In genomic region chr18:59657012-59657411, GRCh38 we compare ENCODE assay signal across 24 cellular contexts. TPM values are rescaled to one million over a fixed set of nuclear protein-coding genes. Genes with fewer than 3 reads are reported as not detected.
DNase-seq lines count a peak whose midpoint lies in the region; ATAC-seq, FAIRE-seq and TF ChIP-seq lines count a peak whose summit lies in the region.
"Had no signal": no experiment of that assay in that cellular context is flagged by ENCODE, and none has a peak within 500 bp of the region (broad histone marks: within the 10 kb centered on the region; RNA-seq: fewer than 3 reads in every experiment).

No MANE protein-coding gene starts in this region.

- intact Hi-C loops in GM12878 (cut with micrococcal nuclease; ENCODE audit: unreplicated experiment) (no loop called here), thyroid gland (cut with DNase I) (no loop called here)
- intact Hi-C loops in CD4-positive, alpha-beta memory T cell (cut with micrococcal nuclease): no loop called here

- in situ Hi-C loops in GM12878 (cut with MboI): no loop called here

- H3K27me3 Mint-ChIP-seq in CD4-positive, alpha-beta memory T cell: peaks cover 1 to 2% of the 10 kb centered on the region in 2 donors

- DNase-seq in GM12878 (ENCODE audit: low read depth, low spot score) (no peak), thyroid gland (no peak)
- DNase-seq in CD4-positive, alpha-beta memory T cell: no peak
- DNase-seq: BE2C; Caco-2; CD4-positive, CD25-positive, alpha-beta regulatory T cell; KG1; NCI-H1105 treated with DMSO at 0.1 percent for 48 hours; NCI-H1694; NCI-H748 treated with DMSO at 0.1 percent for 48 hours; SHP77 had no signal

- TF ChIP-seq CTCF in GM12878 (IDR thresholded peaks at IDR 0.05 in 2 of 3, conservative IDR thresholded peaks at IDR 0.05 in 1 of 3; ENCODE audit: control insufficient read depth in 2 of 3, extremely low read depth in 1 of 3, insufficient read depth in 1 of 3, low read depth in 3 of 3, low read length in 3 of 3) (no peak), thyroid gland (IDR thresholded peaks at IDR 0.05) (no peak)

- H3K36me3 ChIP-seq in GM12878 (ENCODE audit: control insufficient read depth in 2 of 2, insufficient read depth in 2 of 2, low read length in 1 of 2) (no peaks in the 10 kb centered on the region), thyroid gland (no peaks in the 10 kb centered on the region)
- no peaks in the 10 kb centered on the region for H3K36me3 ChIP-seq in CD4-positive, alpha-beta memory T cell (ENCODE audit: insufficient read depth, low read length)
- H3K36me3 ChIP-seq: BE2C had no signal

- POLR2A ChIA-PET in GM12878 (lab: Charles Lee): no interaction called here
- POLR2A ChIA-PET in CD4-positive, alpha-beta memory T cell (lab: Charles Lee; ENCODE audit: partially characterized antibody): no interaction called here

- SMC1A ChIA-PET in GM12878 (lab: Charles Lee; ENCODE audit: uncharacterized antibody, unreplicated experiment): no interaction called here

- TF ChIP-seq RAD21 in GM12878 (IDR thresholded peaks at IDR 0.05; ENCODE audit: insufficient read depth, low read depth, low read length): no peak

- no TSS peak for BruUV-seq in GM12878 (replicated peaks; lab: Mats Ljungman, UMichigan)

- H3K4me3 ChIP-seq in GM12878 (no peak overlapping the region), thyroid gland (replicated peaks in 1 of 3) (no peak overlapping the region)
- no peak overlapping the region for H3K4me3 ChIP-seq in CD4-positive, alpha-beta memory T cell (ENCODE audit: low read length in 2 of 2)
- H3K4me3 ChIP-seq: SK-N-MC had no signal

- no peaks in the 10 kb centered on the region for H3K9me3 Mint-ChIP-seq in CD4-positive, alpha-beta memory T cell
- H3K9me3 Mint-ChIP-seq: CD4-positive, CD25-positive, alpha-beta regulatory T cell had no signal

- 40% methylated on average over 5 of the region's 5 CpGs for WGBS in GM12878 (ENCODE audit: insufficient coverage, insufficient replicate concordance, low lambda C conversion rate, missing lambda C conversion rate)
- 90% methylated on average over 5 of the region's 5 CpGs for WGBS in thyroid gland, 2 donors

- no peak overlapping the region for H3K27ac ChIP-seq in GM12878 (ENCODE audit: control insufficient read depth, insufficient read depth)
- H3K27ac ChIP-seq in thyroid gland: no peak overlapping the region
- no peak overlapping the region for H3K27ac ChIP-seq in CD4-positive, alpha-beta memory T cell (ENCODE audit: low read depth, low read length)
- H3K27ac ChIP-seq: SK-N-MC had no signal

- H3K9me3 ChIP-seq in GM12878 (replicated peaks; ENCODE audit: control insufficient read depth, insufficient read depth, low read length) (no peaks in the 10 kb centered on the region), thyroid gland (no peaks in the 10 kb centered on the region)
- H3K9me3 ChIP-seq in CD4-positive, alpha-beta memory T cell (ENCODE audit: control insufficient read depth in 1 of 2, low read length in 2 of 2): no peaks in the 10 kb centered on the region
- H3K9me3 ChIP-seq: BE2C, Caco-2 had no signal

- no peak for TF ChIP-seq POLR2A in GM12878 (IDR thresholded peaks at IDR 0.05; ENCODE audit: low read depth, low read length)
- TF ChIP-seq POLR2A in thyroid gland (IDR thresholded peaks at IDR 0.05): no peak

- no peak overlapping the region for H3K27ac Mint-ChIP-seq in CD4-positive, alpha-beta memory T cell
- H3K27ac Mint-ChIP-seq: CD4-positive, CD25-positive, alpha-beta regulatory T cell had no signal

- no peaks in the 10 kb centered on the region for H3K79me2 ChIP-seq in GM12878 (ENCODE audit: control insufficient read depth, insufficient read depth, low read length)

- TF ChIP-seq EP300 in GM12878 (IDR thresholded peaks at IDR 0.05; ENCODE audit: borderline replicate concordance in 1 of 2, control insufficient read depth in 1 of 2, low read depth in 2 of 2, low read length in 2 of 2): no peak

- H3K4me1 Mint-ChIP-seq in CD4-positive, alpha-beta memory T cell: no peaks in the 10 kb centered on the region
- H3K4me1 Mint-ChIP-seq: CD4-positive, CD25-positive, alpha-beta regulatory T cell had no signal

- no peaks in the 10 kb centered on the region for H3K36me3 Mint-ChIP-seq in CD4-positive, alpha-beta memory T cell
- H3K36me3 Mint-ChIP-seq: CD4-positive, CD25-positive, alpha-beta regulatory T cell had no signal

- H3K4me1 ChIP-seq in GM12878 (ENCODE audit: control insufficient read depth, insufficient read depth, low read length): no peaks in the 10 kb centered on the region
- no peaks in the 10 kb centered on the region for H3K4me1 ChIP-seq in thyroid gland
- no peaks in the 10 kb centered on the region for H3K4me1 ChIP-seq in CD4-positive, alpha-beta memory T cell (ENCODE audit: insufficient read depth, low read length)
- H3K4me1 ChIP-seq: BE2C, Caco-2 had no signal

- CTCF ChIA-PET in GM12878 (lab: Yijun Ruan, JAX): interaction anchor here (1.4 kb wide), 2 partner anchors 15 to 22 kb away, joined by 3 to 4 read pairs; no protein-coding TSS in a partner anchor
- CTCF ChIA-PET in CD4-positive, alpha-beta memory T cell (lab: Charles Lee; ENCODE audit: partially characterized antibody): no interaction called here

- H2AFZ ChIP-seq in GM12878 (ENCODE audit: control insufficient read depth, low read depth, low read length): no peak overlapping the region

- no peaks in the 10 kb centered on the region for H4K20me1 ChIP-seq in GM12878 (ENCODE audit: control insufficient read depth, insufficient read depth)

- no peak overlapping the region for H3K9ac ChIP-seq in GM12878 (ENCODE audit: control insufficient read depth, insufficient read depth, low read length)

- ATAC-seq in GM18858 (IDR thresholded peaks at IDR 0.05; ENCODE audit: unreplicated experiment): peak; percentile 58
- ATAC-seq in GM21526 (IDR thresholded peaks at IDR 0.05; ENCODE audit: low FRiP score, unreplicated experiment): peak; percentile 66
- ATAC-seq in HG02885 (IDR thresholded peaks at IDR 0.05; ENCODE audit: poor library complexity, unreplicated experiment): peak; percentile 83
- ATAC-seq in GM12878: peak; percentile 38; the same call in 2 of the 3 replicates
- ATAC-seq in GM18861 (IDR thresholded peaks at IDR 0.05; ENCODE audit: unreplicated experiment): no peak
- no peak for ATAC-seq in GM18511 (IDR thresholded peaks at IDR 0.05; ENCODE audit: unreplicated experiment)

- H3K27me3 ChIP-seq in GM12878 (replicated peaks in 1 of 2; ENCODE audit: control insufficient read depth in 2 of 2, insufficient read depth in 2 of 2, low read length in 1 of 2) (no peaks in the 10 kb centered on the region; a peak in 2 of 4 replicates), thyroid gland (no peaks in the 10 kb centered on the region)
- H3K27me3 ChIP-seq in CD4-positive, alpha-beta memory T cell (ENCODE audit: insufficient read depth, low read length): no peaks in the 10 kb centered on the region
- H3K27me3 ChIP-seq: BE2C had no signal

- H3K4me2 ChIP-seq in GM12878 (ENCODE audit: control insufficient read depth, insufficient read depth): no peak overlapping the region

- RAD21 ChIA-PET in GM12878 (lab: Charles Lee; ENCODE audit: unreplicated experiment): no interaction called here

- no peak overlapping the region for H3K4me3 Mint-ChIP-seq in CD4-positive, alpha-beta memory T cell
- H3K4me3 Mint-ChIP-seq: CD4-positive, CD25-positive, alpha-beta regulatory T cell had no signal

- no peak for FAIRE-seq in GM12878 (lab: Jason Lieb, UNC)
- FAIRE-seq: A204.1, G401.6, GM18507, GM19239, H1 had no signal

TF ChIP-seq in GM12878, 131 proteins besides CTCF, POLR2A, EP300 and RAD21 (continues in another document):
- TF ChIP-seq NRF1 (conservative IDR thresholded peaks at IDR 0.05; ENCODE audit: low read depth, low read length): no peak
- TF ChIP-seq SMAD5 (IDR thresholded peaks at IDR 0.05; ENCODE audit: low read depth): no peak
- TF ChIP-seq RELA (IDR thresholded peaks at IDR 0.05; ENCODE audit: borderline replicate concordance, partially characterized antibody): no peak
- TF ChIP-seq RUNX3 (IDR thresholded peaks at IDR 0.05; ENCODE audit: low read length): no peak
- TF ChIP-seq RCOR1 (conservative IDR thresholded peaks at IDR 0.05; ENCODE audit: low read depth, low read length): no peak
- no peak for TF ChIP-seq CEBPB (IDR thresholded peaks at IDR 0.05; ENCODE audit: borderline replicate concordance in 1 of 2, low read depth in 2 of 2, low read length in 2 of 2)
- no peak for TF ChIP-seq ZZZ3 (IDR thresholded peaks at IDR 0.05; ENCODE audit: control insufficient read depth, insufficient read length, low read depth)
- no peak for TF ChIP-seq ELK1 (IDR thresholded peaks at IDR 0.05; ENCODE audit: low read depth, low read length)

RNA-seq across cellular contexts. Expression of gene CCBE1, which starts 40.2 kb away (rescaled TPM):
- 0.21 TPM in 1 of 2 replicates, not detected in the other for total RNA-seq in GM12878 (2013; cell fraction: nucleolus; rRNA removed)
- not detected in 2 replicates for total RNA-seq in GM12878 (2014; rRNA removed)
- total RNA-seq in GM12878 (2014; rRNA removed; fragmentation: Illumina TruSeq; extraction: Trizol): not detected in 2 replicates
- 0.08 and 0.49 TPM in 2 replicates for total RNA-seq in GM12878 (2021)
- polyA plus RNA-seq in GM12878 (2011; ENCODE audit: low read depth): not detected
- polyA plus RNA-seq in GM12878 (2011; rRNA removed): 0.03 and 0.04 TPM in 2 replicates
- polyA plus RNA-seq in GM12878 (2011; cell fraction: cytosol; rRNA removed): 0.12 TPM in 1 of 2 replicates, not detected in the other
- polyA plus RNA-seq in GM12878 (2011; cell fraction: nucleus; rRNA removed): not detected in 2 replicates
- polyA plus RNA-seq in GM12878 (2012): 0.03 and 0.13 TPM in 2 replicates
- 0.03 TPM in 1 of 2 replicates, not detected in the other for polyA plus RNA-seq in GM12878 (2014; fragmentation: Illumina TruSeq; extraction: Trizol)
- polyA plus RNA-seq in GM12878 (2014; fragmentation: Nextera tagmentation; extraction: Ambion mirVana): not detected
- polyA plus RNA-seq in GM12878 (2014; rRNA removed): 0.11 TPM in 1 of 2 replicates, not detected in the other
- polyA plus RNA-seq in GM12878 (2016; fragmentation: Nextera tagmentation; extraction: Ambion mirVana): not detected
- polyA minus RNA-seq in GM12878 (2011; rRNA and poly(A)+ RNA removed): not detected in 2 replicates
- polyA minus RNA-seq in GM12878 (2011; cell fraction: cytosol; rRNA and poly(A)+ RNA removed): not detected in 2 replicates
- polyA minus RNA-seq in GM12878 (2011; cell fraction: nucleus; rRNA and poly(A)+ RNA removed): not detected in 2 replicates
- total RNA-seq in thyroid gland: 1 to 10 TPM in 2 of 4 donors, under 1 TPM in 2; 0.34 to 9.0 (median 1.1) TPM
- not detected for total RNA-seq in CD4-positive, alpha-beta memory T cell
- not detected for polyA plus RNA-seq in CD4-positive, alpha-beta memory T cell
- total RNA-seq: CD4-positive, CD25-positive, alpha-beta regulatory T cell; NCI-H460; T-helper 2 cell treated with Interferon-gamma antibody and Interleukin-4, amounts not matched to agents 100 ng/mL and 5 ng/mL, for 36 hours had no signal
- polyA plus RNA-seq: CD4-positive, CD25-positive, alpha-beta regulatory T cell had no signal

Comparison
In these comparisons a context has a peak if more than half of its experiments do, and no peak if none do; other contexts are left out.
1. ATAC-seq: peak in GM18858 (single experiment), GM21526 (single experiment), HG02885 (single experiment) and GM12878 (single experiment); none in GM18861 (single experiment) and GM18511 (single experiment).